ENCODE assay signal across 8 cellular contexts in the genomic region with DNA sequence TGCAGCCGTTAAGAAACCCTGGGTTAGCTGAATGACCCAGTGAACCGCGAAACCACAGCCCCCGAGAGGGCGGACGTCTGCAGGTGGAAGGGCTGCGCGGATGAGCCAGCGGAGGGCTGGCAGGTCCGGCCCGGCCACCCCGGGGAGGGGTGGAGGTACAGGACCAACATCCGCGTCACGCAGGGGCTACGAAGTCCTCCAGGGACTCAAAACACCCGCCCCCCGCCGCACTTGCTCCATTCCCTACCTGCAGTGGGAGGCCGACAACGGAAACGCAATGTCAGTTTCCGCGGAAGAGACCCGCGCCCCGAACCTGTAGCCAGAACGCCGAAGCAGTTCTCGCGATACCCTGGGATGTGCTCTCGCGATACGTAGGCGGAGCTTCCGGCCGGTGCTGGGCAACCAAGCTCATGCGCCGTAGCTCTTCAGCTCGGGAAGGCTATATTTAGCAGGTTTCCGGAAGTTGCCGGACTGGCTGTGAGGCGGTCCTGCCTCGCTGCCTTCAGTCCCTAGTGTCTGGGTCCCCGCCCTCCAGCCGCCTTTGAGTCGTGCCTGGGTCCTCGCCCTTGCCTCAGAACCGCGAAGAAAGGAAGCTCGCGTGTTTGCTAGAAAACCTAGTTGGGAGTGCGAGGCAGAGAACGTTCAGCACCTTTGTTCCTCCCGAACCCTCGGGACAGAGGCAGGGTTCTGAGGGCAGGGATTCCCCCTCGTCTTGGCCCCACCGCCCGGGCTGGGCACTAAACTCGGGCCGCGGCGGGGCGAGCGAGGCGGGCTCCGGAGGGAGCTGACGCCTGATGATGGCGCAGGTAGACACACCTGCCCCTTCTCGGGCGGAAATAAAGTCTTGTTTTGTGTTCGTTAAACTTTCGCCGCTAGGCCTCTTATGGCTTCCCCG. TPM values are rescaled to one million over a fixed set of nuclear protein-coding genes. Genes with fewer than 3 reads are reported as not detected.
DNase-seq lines count a peak whose midpoint lies in the region; ATAC-seq and TF ChIP-seq lines count a peak whose summit lies in the region.

A gene with protein sequence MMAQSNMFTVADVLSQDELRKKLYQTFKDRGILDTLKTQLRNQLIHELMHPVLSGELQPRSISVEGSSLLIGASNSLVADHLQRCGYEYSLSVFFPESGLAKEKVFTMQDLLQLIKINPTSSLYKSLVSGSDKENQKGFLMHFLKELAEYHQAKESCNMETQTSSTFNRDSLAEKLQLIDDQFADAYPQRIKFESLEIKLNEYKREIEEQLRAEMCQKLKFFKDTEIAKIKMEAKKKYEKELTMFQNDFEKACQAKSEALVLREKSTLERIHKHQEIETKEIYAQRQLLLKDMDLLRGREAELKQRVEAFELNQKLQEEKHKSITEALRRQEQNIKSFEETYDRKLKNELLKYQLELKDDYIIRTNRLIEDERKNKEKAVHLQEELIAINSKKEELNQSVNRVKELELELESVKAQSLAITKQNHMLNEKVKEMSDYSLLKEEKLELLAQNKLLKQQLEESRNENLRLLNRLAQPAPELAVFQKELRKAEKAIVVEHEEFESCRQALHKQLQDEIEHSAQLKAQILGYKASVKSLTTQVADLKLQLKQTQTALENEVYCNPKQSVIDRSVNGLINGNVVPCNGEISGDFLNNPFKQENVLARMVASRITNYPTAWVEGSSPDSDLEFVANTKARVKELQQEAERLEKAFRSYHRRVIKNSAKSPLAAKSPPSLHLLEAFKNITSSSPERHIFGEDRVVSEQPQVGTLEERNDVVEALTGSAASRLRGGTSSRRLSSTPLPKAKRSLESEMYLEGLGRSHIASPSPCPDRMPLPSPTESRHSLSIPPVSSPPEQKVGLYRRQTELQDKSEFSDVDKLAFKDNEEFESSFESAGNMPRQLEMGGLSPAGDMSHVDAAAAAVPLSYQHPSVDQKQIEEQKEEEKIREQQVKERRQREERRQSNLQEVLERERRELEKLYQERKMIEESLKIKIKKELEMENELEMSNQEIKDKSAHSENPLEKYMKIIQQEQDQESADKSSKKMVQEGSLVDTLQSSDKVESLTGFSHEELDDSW (plus strand): TSS at position 471 of the 895 bp plus-strand sequence. CDS start 324 bp downstream, at position 795.
A gene (minus strand): TSS at position 343 of the 895 bp plus-strand sequence. CDS start 14,657 bp downstream, outside the sequence.

- peaks cover 57% of the 10 kb centered on the region for H3K4me1 Mint-ChIP-seq in activated naive CD4-positive, alpha-beta T cell treated with anti-CD3 and anti-CD28 coated beads, Interleukin-2, amount 50 U/mL, for 24 hours

- no peaks in the 10 kb centered on the region for H3K27me3 ChIP-seq in suprapubic skin

- TF ChIP-seq POLR2A in suprapubic skin (IDR thresholded peaks at IDR 0.05) = peak; percentile 49 to 81

- H3K9me3 Mint-ChIP-seq in activated naive CD4-positive, alpha-beta T cell treated with anti-CD3 and anti-CD28 coated beads, Interleukin-2, amount 50 U/mL, for 24 hours = no peaks in the 10 kb centered on the region

- no peaks in the 10 kb centered on the region for H3K9me3 ChIP-seq in suprapubic skin

- under 1% methylated on average over 35 of the region's 75 CpGs for WGBS in suprapubic skin

- peak within 1 kb of the TSS; percentile 98 for H3K27ac Mint-ChIP-seq in activated naive CD4-positive, alpha-beta T cell treated with anti-CD3 and anti-CD28 coated beads, Interleukin-2, amount 50 U/mL, for 24 hours

- ATAC-seq in HG02588 (IDR thresholded peaks at IDR 0.05; ENCODE audit: unreplicated experiment) = peak; percentile 90
- peak; percentile 99 for ATAC-seq in SK-N-SH treated with all-trans-retinoic acid at 6 μM for 48 hours

- no peaks in the 10 kb centered on the region for H3K36me3 ChIP-seq in suprapubic skin

- peak within 1 kb of the TSS; percentile 99 for H3K4me3 Mint-ChIP-seq in activated naive CD4-positive, alpha-beta T cell treated with anti-CD3 and anti-CD28 coated beads, Interleukin-2, amount 50 U/mL, for 24 hours

- H3K4me3 ChIP-seq in GM08714 (ENCODE audit: low read length) (peak within 1 kb of the TSS; percentile 88), suprapubic skin (peak within 1 kb of the TSS; percentile 70)

- peak; percentile 97 for DNase-seq in NCI-H1092 (lab: John Stamatoyannopoulos, UW)
- peak; percentile 90 for DNase-seq in globus pallidus (ENCODE audit: low spot score)
- DNase-seq in nucleus accumbens (lab: John Stamatoyannopoulos, UW) = peak; percentile 18 to 91 (median 79)
- DNase-seq in suprapubic skin (ENCODE audit: low spot score in 2 of 2) = peak; percentile 94 to 95

- TF ChIP-seq CTCF in suprapubic skin (IDR thresholded peaks at IDR 0.05) = no peak

- no peaks in the 10 kb centered on the region for H3K27me3 Mint-ChIP-seq in activated naive CD4-positive, alpha-beta T cell treated with anti-CD3 and anti-CD28 coated beads, Interleukin-2, amount 50 U/mL, for 24 hours

- peaks cover 20% of the 10 kb centered on the region for H3K4me1 ChIP-seq in suprapubic skin

- no peak for TF ChIP-seq EP300 in suprapubic skin (IDR thresholded peaks at IDR 0.05)

- H3K36me3 Mint-ChIP-seq in activated naive CD4-positive, alpha-beta T cell treated with anti-CD3 and anti-CD28 coated beads, Interleukin-2, amount 50 U/mL, for 24 hours = peaks cover 17% of the 10 kb centered on the region

- peak within 1 kb of the TSS; percentile 92 for H3K27ac ChIP-seq in suprapubic skin

TF ChIP-seq in SK-N-SH treated with all-trans-retinoic acid at 6 μM for 48 hours, 23 proteins besides CTCF, POLR2A, EP300 and RAD21:
- TF ChIP-seq RARB (CRISPR knock-in tag; IDR thresholded peaks at IDR 0.05) (no peak), ZFP3 (CRISPR knock-in tag; IDR thresholded peaks at IDR 0.05) (peak; percentile 67; the same call in 1 of the 2 replicates), CSDC2 (CRISPR knock-in tag; IDR thresholded peaks at IDR 0.05) (no peak)
TF ChIP-seq in SK-N-SH treated with all-trans-retinoic acid at 6 μM for 48 hours: peak in this region for 1.

RNA-seq across cellular contexts. Expression of the first gene that starts in this region (rescaled TPM):
- total RNA-seq in suprapubic skin = 10 to 100 TPM; 19.1 to 68.4 (median 32.5) TPM

RNA-seq across cellular contexts. Expression of the second gene that starts in this region (rescaled TPM):
- total RNA-seq in suprapubic skin = 10 to 100 TPM in 3 of 4 donors, 1 to 10 TPM in 1; 9.7 to 16.9 (median 12.0) TPM

Comparison
In these comparisons a context has a peak if more than half of its experiments do, and no peak if none do; other contexts are left out.
1. Peak in every context shown above with its lines: DNase-seq, ATAC-seq, H3K4me3 ChIP-seq and H3K27ac ChIP-seq.